In the genomic region with DNA sequence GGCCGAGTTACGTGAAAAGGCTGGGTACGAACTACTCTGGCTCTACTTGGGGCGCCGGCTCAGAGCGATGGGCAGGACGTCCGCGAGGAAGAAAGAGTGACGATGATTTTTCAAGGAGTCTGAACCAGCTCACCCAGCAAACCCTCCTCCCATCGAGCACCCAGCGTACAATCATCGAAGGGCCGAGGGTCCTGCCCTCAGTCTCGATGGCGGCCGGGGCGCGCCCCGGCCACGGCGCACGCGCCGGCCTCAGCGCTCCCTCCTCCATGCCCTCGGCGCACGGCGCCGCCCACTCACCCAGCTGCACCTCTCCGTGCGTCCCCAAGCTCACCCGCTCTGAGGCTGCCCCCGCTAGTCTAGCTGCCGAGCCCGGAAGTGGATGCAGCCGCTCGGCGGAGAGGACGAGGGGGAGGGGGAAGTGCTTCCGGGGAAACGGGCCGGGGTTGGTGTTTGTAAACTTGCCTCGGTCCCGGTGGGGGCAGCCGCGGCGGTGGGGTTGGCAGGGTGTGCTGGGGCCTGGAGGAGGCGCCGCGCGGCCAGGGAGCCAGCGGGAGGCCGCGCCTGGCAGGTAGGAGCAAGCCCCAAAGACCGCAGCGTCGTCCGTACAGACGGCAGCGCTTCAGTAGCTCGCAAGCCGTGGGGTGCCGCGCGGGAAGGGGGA, we compare ENCODE assay signal across 8 cellular contexts.
A peak's percentile ranks its signal among the peaks of the same experiment; 100 is the strongest.
DNase-seq lines count a peak whose midpoint lies in the region; ATAC-seq and TF ChIP-seq lines count a peak whose summit lies in the region.

A gene with protein sequence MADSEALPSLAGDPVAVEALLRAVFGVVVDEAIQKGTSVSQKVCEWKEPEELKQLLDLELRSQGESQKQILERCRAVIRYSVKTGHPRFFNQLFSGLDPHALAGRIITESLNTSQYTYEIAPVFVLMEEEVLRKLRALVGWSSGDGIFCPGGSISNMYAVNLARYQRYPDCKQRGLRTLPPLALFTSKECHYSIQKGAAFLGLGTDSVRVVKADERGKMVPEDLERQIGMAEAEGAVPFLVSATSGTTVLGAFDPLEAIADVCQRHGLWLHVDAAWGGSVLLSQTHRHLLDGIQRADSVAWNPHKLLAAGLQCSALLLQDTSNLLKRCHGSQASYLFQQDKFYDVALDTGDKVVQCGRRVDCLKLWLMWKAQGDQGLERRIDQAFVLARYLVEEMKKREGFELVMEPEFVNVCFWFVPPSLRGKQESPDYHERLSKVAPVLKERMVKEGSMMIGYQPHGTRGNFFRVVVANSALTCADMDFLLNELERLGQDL (minus strand): TSS at position 656 of the 661 bp plus-strand sequence. CDS start 7,455 bp downstream, outside the sequence.
A gene with protein sequence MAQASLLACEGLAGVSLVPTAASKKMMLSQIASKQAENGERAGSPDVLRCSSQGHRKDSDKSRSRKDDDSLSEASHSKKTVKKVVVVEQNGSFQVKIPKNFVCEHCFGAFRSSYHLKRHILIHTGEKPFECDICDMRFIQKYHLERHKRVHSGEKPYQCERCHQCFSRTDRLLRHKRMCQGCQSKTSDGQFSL (plus strand): TSS at position 453 of the 661 bp plus-strand sequence. CDS start 1,262 bp downstream, outside the sequence.

- DNase-seq in NCI-H2081 (lab: John Stamatoyannopoulos, UW) = peak; percentile 98
- DNase-seq in T-helper 9 cell = peak; percentile 94
- DNase-seq in astrocyte of the cerebellum (ENCODE audit: low read depth) = peak; percentile 91
- DNase-seq in hippocampal formation (lab: John Stamatoyannopoulos, UW) = peak; percentile 97
- DNase-seq in retina = peak; percentile 98

- in situ Hi-C loops in astrocyte of the cerebellum (cut with HindIII; ENCODE audit: low sequenced_read_pairs) = no loop called here

- ATAC-seq in GM18508 (IDR thresholded peaks at IDR 0.05; ENCODE audit: insufficient read depth, unreplicated experiment) (peak; percentile 48), HG03025 (IDR thresholded peaks at IDR 0.05; ENCODE audit: low FRiP score, unreplicated experiment) (peak; percentile 91), GM18870 (IDR thresholded peaks at IDR 0.05; ENCODE audit: unreplicated experiment) (no peak)

- H3K4me3 ChIP-seq in astrocyte of the cerebellum (ENCODE audit: low read depth, low read length) = peak within 1 kb of the TSS; percentile 69

- no peak for TF ChIP-seq CTCF in astrocyte of the cerebellum (IDR thresholded peaks at IDR 0.05; ENCODE audit: low read depth, low read length, missing control alignments)
